In genomic region chr16:56616608-56617211, GRCh38 we compare ENCODE assay signal across 9 cellular contexts. TPM values are rescaled to one million over a fixed set of nuclear protein-coding genes. Genes with fewer than 3 reads are reported as not detected.
A peak's percentile ranks its signal among the peaks of the same experiment; 100 is the strongest.
DNase-seq lines count a peak whose midpoint lies in the region; ATAC-seq and TF ChIP-seq lines count a peak whose summit lies in the region.
"Had no signal": no experiment of that assay in that cellular context is flagged by ENCODE, and none has a peak within 500 bp of the region (broad histone marks: within the 10 kb centered on the region; RNA-seq: fewer than 3 reads in every experiment).

No MANE protein-coding gene starts in this region.

- DNase-seq in AG04449 (ENCODE audit: low read depth, low spot score): no peak
- no peak for DNase-seq in activated B cell treated with CpG ODN at 0.5 μM for 24 hours
- DNase-seq in fibroblast of the aortic adventitia (ENCODE audit: low read depth): no peak
- no peak for DNase-seq in Kasumi-1 (lab: John Stamatoyannopoulos, UW)
- DNase-seq in effector CD4-positive, alpha-beta T cell: no peak
- DNase-seq in COR-L47 (lab: John Stamatoyannopoulos, UW): no peak
- no peak for DNase-seq in germinal center (ENCODE audit: low spot score)
- DNase-seq: DMS 273 treated with DMSO at 0.1 percent for 48 hours had no signal

- CTCF ChIA-PET in AG04449 (lab: Yijun Ruan, JAX) (interaction anchor here (1.6 kb wide), 1 partner anchor 9 kb away, joined by 4 read pairs; the partner anchor contains the start of gene MT1E), activated B cell treated with CpG ODN at 0.5 μM for 24 hours (lab: Charles Lee) (no interaction called here)

- H3K27ac Mint-ChIP-seq in activated B cell treated with CpG ODN at 0.5 μM for 24 hours (no peak overlapping the region), nephron (no peak overlapping the region)

- intact Hi-C loops in activated B cell treated with CpG ODN at 0.5 μM for 24 hours (cut with micrococcal nuclease): no loop called here

- H3K4me3 ChIP-seq in AG04449 (ENCODE audit: low read depth, low read length): peak overlapping the region; percentile 25
- H3K4me3 ChIP-seq in fibroblast of the aortic adventitia (ENCODE audit: low read depth, low read length): peak overlapping the region; percentile 48

- TF ChIP-seq CTCF in AG04449 (IDR thresholded peaks at IDR 0.05; ENCODE audit: insufficient read depth, low read length, missing control alignments) (no peak), activated B cell treated with CpG ODN at 0.5 μM for 24 hours (IDR thresholded peaks at IDR 0.05) (no peak), fibroblast of the aortic adventitia (IDR thresholded peaks at IDR 0.05; ENCODE audit: insufficient read depth, low read length) (no peak), nephron (IDR thresholded peaks at IDR 0.05; ENCODE audit: unreplicated experiment in 3 of 3) (no peak)

- H3K4me3 Mint-ChIP-seq in activated B cell treated with CpG ODN at 0.5 μM for 24 hours: peak overlapping the region; percentile 63
- H3K4me3 Mint-ChIP-seq in nephron: peak overlapping the region; percentile 32 to 79 (median 72)

- no peak for ATAC-seq in activated B cell treated with CpG ODN at 0.5 μM for 24 hours (ENCODE audit: low read depth)

- H3K27me3 Mint-ChIP-seq in activated B cell treated with CpG ODN at 0.5 μM for 24 hours: peaks cover 31% of the 10 kb centered on the region
- peaks cover 72% of the 10 kb centered on the region for H3K27me3 Mint-ChIP-seq in nephron (ENCODE audit: low read depth)

- peaks cover 10% of the 10 kb centered on the region for H3K4me1 Mint-ChIP-seq in activated B cell treated with CpG ODN at 0.5 μM for 24 hours
- peaks cover 5% of the 10 kb centered on the region for H3K4me1 Mint-ChIP-seq in nephron

- POLR2A ChIA-PET in AG04449 (lab: Yijun Ruan, JAX) (interaction anchor here (1.2 to 17.5 kb wide), 2 partner anchors 8 to 9 kb away, joined by 8 to 263 read pairs; partner anchors contain the start of genes MT1E and MT2A), activated B cell treated with CpG ODN at 0.5 μM for 24 hours (lab: Charles Lee) (interaction anchor here (0.6 to 0.8 kb wide), 3 partner anchors 14 to 1050 kb away, joined by 3 to 8 read pairs (median 4); no protein-coding TSS in a partner anchor)

- H3K36me3 Mint-ChIP-seq in activated B cell treated with CpG ODN at 0.5 μM for 24 hours (ENCODE audit: low read depth) (no peaks in the 10 kb centered on the region), nephron (ENCODE audit: low read depth) (no peaks in the 10 kb centered on the region)

- H3K9me3 Mint-ChIP-seq in activated B cell treated with CpG ODN at 0.5 μM for 24 hours: no peaks in the 10 kb centered on the region
- no peaks in the 10 kb centered on the region for H3K9me3 Mint-ChIP-seq in nephron

RNA-seq across cellular contexts. Expression of gene MT2A, which starts 8.3 kb away (rescaled TPM):
- total RNA-seq in activated B cell treated with CpG ODN at 0.5 μM for 24 hours: 72.7 and 77.4 TPM in 2 replicates
- total RNA-seq in fibroblast of the aortic adventitia (ENCODE audit: low replicate concordance): 8.3 and 114 TPM in 2 replicates

RNA-seq across cellular contexts. Expression of gene MT1E, which starts 8.9 kb away (rescaled TPM):
- 2.8 and 4.2 TPM in 2 replicates for total RNA-seq in activated B cell treated with CpG ODN at 0.5 μM for 24 hours
- total RNA-seq in fibroblast of the aortic adventitia (ENCODE audit: low replicate concordance): 54.7 and 103 TPM in 2 replicates

RNA-seq across cellular contexts. Expression of gene MT1M, which starts 15.7 kb away (rescaled TPM):
- total RNA-seq in activated B cell treated with CpG ODN at 0.5 μM for 24 hours (not detected in 2 replicates), fibroblast of the aortic adventitia (ENCODE audit: low replicate concordance) (3.4 and 10.3 TPM in 2 replicates)

RNA-seq across cellular contexts. Expression of gene MT1A, which starts 21.8 kb away (rescaled TPM):
- total RNA-seq in activated B cell treated with CpG ODN at 0.5 μM for 24 hours: not detected in 2 replicates
- 0.72 TPM in 1 of 2 replicates, not detected in the other for total RNA-seq in fibroblast of the aortic adventitia (ENCODE audit: low replicate concordance)

RNA-seq across cellular contexts. Expression of gene MT3, which starts 27.4 kb away (rescaled TPM):
- total RNA-seq in activated B cell treated with CpG ODN at 0.5 μM for 24 hours: not detected in 2 replicates
- not detected in 2 replicates for total RNA-seq in fibroblast of the aortic adventitia (ENCODE audit: low replicate concordance)

Comparison
In these comparisons a context has a peak if more than half of its experiments do, and no peak if none do; other contexts are left out.
1. RNA of gene MT1E, which starts 8.9 kb away (total RNA-seq): 54.7 to 103 TPM in fibroblast of the aortic adventitia; 2.8 to 4.2 TPM in activated B cell treated with CpG ODN at 0.5 μM for 24 hours; every median in the first group is over 10 times any median in the second.